8 cellular contexts compared by ENCODE assay signal in genomic region chr22:39598017-39598965, GRCh38. TPM values are rescaled to one million over a fixed set of nuclear protein-coding genes. Genes with fewer than 3 reads are reported as not detected.
A peak's percentile ranks its signal among the peaks of the same experiment; 100 is the strongest.
DNase-seq lines count a peak whose midpoint lies in the region; ATAC-seq and TF ChIP-seq lines count a peak whose summit lies in the region.

No MANE protein-coding gene starts in this region.

- H3K36me3 Mint-ChIP-seq in MCF 10A (ENCODE audit: insufficient read depth, unreplicated experiment) = no peaks in the 10 kb centered on the region
- H3K36me3 Mint-ChIP-seq in neural progenitor cell = no peaks in the 10 kb centered on the region

- peaks cover 3% of the 10 kb centered on the region for H3F3A ChIP-seq in neural progenitor cell (ENCODE audit: low read depth)

- H3K27ac Mint-ChIP-seq in MCF 10A (ENCODE audit: low read depth, unreplicated experiment) (no peak overlapping the region), neural progenitor cell (no peak overlapping the region)

- H3K9ac ChIP-seq in neural progenitor cell = no peak overlapping the region

- no peaks in the 10 kb centered on the region for H3K79me2 ChIP-seq in neural progenitor cell (ENCODE audit: low read depth)

- peaks cover 46% of the 10 kb centered on the region for H3K27me3 ChIP-seq in neural progenitor cell

- H3K4me3 ChIP-seq in GM12875 (ENCODE audit: low read depth, low read length) (no peak overlapping the region), neural progenitor cell (no peak overlapping the region)

- peaks cover 42% of the 10 kb centered on the region for H3K27me3 Mint-ChIP-seq in MCF 10A (ENCODE audit: insufficient read depth, unreplicated experiment)
- peaks cover 24% of the 10 kb centered on the region for H3K27me3 Mint-ChIP-seq in neural progenitor cell (ENCODE audit: insufficient read depth, low read depth)

- no peak for ATAC-seq in GM21717 (IDR thresholded peaks at IDR 0.05; ENCODE audit: unreplicated experiment)
- ATAC-seq in HG02885 (IDR thresholded peaks at IDR 0.05; ENCODE audit: poor library complexity, unreplicated experiment) = no peak

- H3K9me3 Mint-ChIP-seq in MCF 10A (ENCODE audit: unreplicated experiment) = peaks cover 4% of the 10 kb centered on the region
- peaks cover 7% of the 10 kb centered on the region for H3K9me3 Mint-ChIP-seq in neural progenitor cell

- no peak overlapping the region for H3K4me3 Mint-ChIP-seq in MCF 10A (ENCODE audit: unreplicated experiment)
- H3K4me3 Mint-ChIP-seq in neural progenitor cell = peak overlapping the region; percentile 20

- TF ChIP-seq CTCF in GM12875 (IDR thresholded peaks at IDR 0.05; ENCODE audit: borderline replicate concordance, insufficient read depth, low read depth, low read length) (peak; percentile 16; the same call in 1 of the 2 replicates), MCF 10A (IDR thresholded peaks at IDR 0.05; ENCODE audit: unreplicated experiment) (no peak), neural progenitor cell (IDR thresholded peaks at IDR 0.05) (peak; percentile 19)

- no TSS peak for BruUV-seq in MCF 10A (replicated peaks; lab: Mats Ljungman, UMichigan)

- H3K4me1 Mint-ChIP-seq in MCF 10A (ENCODE audit: insufficient read depth, unreplicated experiment) = peaks cover 9% of the 10 kb centered on the region
- peaks cover 13% of the 10 kb centered on the region for H3K4me1 Mint-ChIP-seq in neural progenitor cell

- H4K20me1 ChIP-seq in neural progenitor cell (ENCODE audit: low read depth) = peaks cover 10% of the 10 kb centered on the region

- peak; percentile 52 for DNase-seq in T-helper 22 cell (ENCODE audit: low read depth)
- DNase-seq in MCF 10A (ENCODE audit: unreplicated experiment) = peak; percentile 38
- peak; percentile 92 for DNase-seq in neural progenitor cell (ENCODE audit: low spot score)
- DNase-seq in DMS114 treated with DMSO at 0.1 percent for 48 hours (lab: John Stamatoyannopoulos, UW; ENCODE audit: unreplicated experiment) = no peak
- DNase-seq in NCI-H446 (lab: John Stamatoyannopoulos, UW) = no peak

- H3K36me3 ChIP-seq in neural progenitor cell = no peaks in the 10 kb centered on the region

- H3K4me2 ChIP-seq in neural progenitor cell = no peak overlapping the region

- CTCF ChIA-PET in MCF 10A (lab: Yijun Ruan, JAX) = interaction anchor here (1.0 kb wide), 1 partner anchor 11 kb away, joined by 3 read pairs; no protein-coding TSS in a partner anchor

- no peaks in the 10 kb centered on the region for H3K4me1 ChIP-seq in neural progenitor cell

- intact Hi-C loops in MCF 10A (cut with micrococcal nuclease) = no loop called here

- POLR2A ChIA-PET in MCF 10A (lab: Yijun Ruan, JAX) = interaction anchor here (0.7 kb wide), 1 partner anchor 9 kb away, joined by 3 read pairs; no protein-coding TSS in a partner anchor

- H2AFZ ChIP-seq in neural progenitor cell (replicated peaks) = no peak overlapping the region

- H3K9me3 ChIP-seq in neural progenitor cell (ENCODE audit: low read depth) = no peaks in the 10 kb centered on the region

- no peak overlapping the region for H3K27ac ChIP-seq in neural progenitor cell

RNA-seq across cellular contexts. Expression of gene CACNA1I, which starts 27.7 kb away (rescaled TPM):
- total RNA-seq in MCF 10A (2022) = 0.02 TPM in 2 replicates
- total RNA-seq in neural progenitor cell (ENCODE audit: low replicate concordance) = 0.11 and 0.22 TPM in 2 replicates

Comparison
In these comparisons a context has a peak if more than half of its experiments do, and no peak if none do; other contexts are left out.
1. DNase-seq: peak in T-helper 22 cell (single experiment), MCF 10A (single experiment) and neural progenitor cell (single experiment); none in DMS114 treated with DMSO at 0.1 percent for 48 hours (single experiment) and NCI-H446 (0 of 2).